ENCODE assay signal across 5 cellular contexts in the genomic region with DNA sequence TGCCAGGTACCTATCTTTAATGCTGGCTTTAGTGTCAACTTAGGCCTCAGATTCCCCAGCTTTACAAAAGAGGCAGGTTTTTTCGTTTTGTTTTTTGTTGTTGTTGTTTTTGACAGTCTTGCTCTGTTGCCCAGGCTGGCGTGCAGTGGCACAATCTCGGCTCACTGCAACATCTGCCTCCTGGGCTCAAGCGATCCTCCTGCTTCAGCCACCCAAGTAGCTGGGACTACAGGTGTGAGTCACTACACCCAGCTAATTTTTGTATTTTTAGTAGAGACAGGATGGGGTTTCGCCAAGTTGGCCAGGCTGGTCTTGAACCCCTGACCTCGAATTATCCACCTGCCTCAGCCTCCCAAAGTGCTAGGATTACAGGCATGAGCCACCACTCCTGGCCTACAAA. TPM values are rescaled to one million over a fixed set of nuclear protein-coding genes. Genes with fewer than 3 reads are reported as not detected.
"Had no signal": no experiment of that assay in that cellular context is flagged by ENCODE, and none has a peak within 500 bp of the region (broad histone marks: within the 10 kb centered on the region; RNA-seq: fewer than 3 reads in every experiment).

No MANE protein-coding gene starts in this region.

RNA-seq across cellular contexts. Expression of a gene that starts 11.2 kb away (rescaled TPM):
- total RNA-seq: OCI-LY7, Right ventricle myocardium inferior, RPMI7951, SJCRH30, SJSA1 had no signal
